ENCODE assay signal across 32 cellular contexts in the genomic region with DNA sequence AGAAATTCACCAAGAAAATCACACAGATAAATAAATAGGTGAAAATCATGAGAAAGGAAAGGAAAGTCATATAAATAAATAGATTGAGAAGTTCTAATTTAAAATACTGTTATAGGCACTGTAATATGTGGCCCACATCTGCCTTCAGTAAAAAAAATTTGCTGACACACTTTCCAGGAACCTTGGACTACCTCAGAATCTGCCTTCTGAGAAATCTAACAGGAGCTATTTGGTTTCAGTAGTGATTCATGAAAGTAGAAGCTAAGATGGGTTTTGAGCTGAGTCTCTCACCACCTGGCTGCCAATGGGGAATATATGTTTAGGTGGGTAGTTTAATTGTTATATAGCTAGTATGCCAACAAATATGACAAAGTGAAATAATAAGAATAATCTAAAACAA.
"Had no signal": no experiment of that assay in that cellular context is flagged by ENCODE, and none has a peak within 500 bp of the region (broad histone marks: within the 10 kb centered on the region; RNA-seq: fewer than 3 reads in every experiment).

No MANE protein-coding gene starts in this region.

- H3K36me3 ChIP-seq: MG63, Peyer's patch, SJCRH30 had no signal

- H3K27me3 ChIP-seq: MG63, Peyer's patch, SJCRH30 had no signal

- H3K9me3 ChIP-seq: MG63, Peyer's patch, SJCRH30 had no signal

- DNase-seq: Kasumi-1, KBM-7, MG63, MV-4-11, NCI-H1092, NCI-H1105 treated with DMSO at 0.1 percent for 48 hours, NCI-H1417, NCI-H1436, NCI-H146, NCI-H1694, NCI-H187, NCI-H1930, NCI-H2029 treated with DMSO at 0.1 percent for 48 hours, NCI-H2081 treated with DMSO at 0.1 percent for 48 hours, NCI-H2107, NCI-H2171, NCI-H226, NCI-H446 treated with DMSO at 0.1 percent for 48 hours, NCI-H510A, NCI-H524, NCI-H526, NCI-H69, NCI-H748 treated with DMSO at 0.1 percent for 48 hours, NCI-H82, PC-3, Peyer's patch, SHP77, SIG-M5, SJCRH30, T-cell had no signal

- H3K4me3 ChIP-seq: MG63, Peyer's patch, SJCRH30, SK-N-MC had no signal

- H3K4me1 ChIP-seq: Peyer's patch, SJCRH30 had no signal

- H3K27ac ChIP-seq: Peyer's patch, RWPE1, SJCRH30, SK-N-MC had no signal
